3 cellular contexts compared by ENCODE assay signal in genomic region chr18:3084206-3084605, GRCh38.
TF ChIP-seq lines count a peak whose summit lies in the region.

No MANE protein-coding gene starts in this region.

TF ChIP-seq in SK-N-SH, 30 proteins besides CTCF, POLR2A, EP300 and RAD21 (continued from another document):
- TF ChIP-seq PBX3 (IDR thresholded peaks at IDR 0.05): no peak
- no peak for TF ChIP-seq NRF1 (IDR thresholded peaks at IDR 0.05; ENCODE audit: low read depth, low read length)
- no peak for TF ChIP-seq MXI1 (IDR thresholded peaks at IDR 0.05; ENCODE audit: low read depth, low read length)
- TF ChIP-seq POLR2AphosphoS5 (IDR thresholded peaks at IDR 0.05; ENCODE audit: low read depth, low read length): no peak
- no peak for TF ChIP-seq TEAD4 (IDR thresholded peaks at IDR 0.05; ENCODE audit: borderline replicate concordance, insufficient read depth)
- no peak for TF ChIP-seq FOXM1 (IDR thresholded peaks at IDR 0.05; ENCODE audit: low read depth)

TF ChIP-seq in SK-N-SH treated with all-trans-retinoic acid at 6 μM for 48 hours, 23 proteins besides CTCF, POLR2A, EP300 and RAD21 (continued from another document):
- TF ChIP-seq CSDC2 (CRISPR knock-in tag; IDR thresholded peaks at IDR 0.05): no peak
- no peak for TF ChIP-seq TOX (CRISPR knock-in tag; IDR thresholded peaks at IDR 0.05; ENCODE audit: borderline replicate concordance)
- no peak for TF ChIP-seq OSR1 (CRISPR knock-in tag; IDR thresholded peaks at IDR 0.05)
- no peak for TF ChIP-seq SNAI2 (CRISPR knock-in tag; IDR thresholded peaks at IDR 0.05)
- TF ChIP-seq ZC3H10 (CRISPR knock-in tag; IDR thresholded peaks at IDR 0.05): no peak
- TF ChIP-seq ZNF8 (CRISPR knock-in tag; IDR thresholded peaks at IDR 0.05): no peak
- no peak for TF ChIP-seq TCF4 (CRISPR knock-in tag; IDR thresholded peaks at IDR 0.05; ENCODE audit: borderline replicate concordance)
- no peak for TF ChIP-seq TSHZ2 (CRISPR knock-in tag; IDR thresholded peaks at IDR 0.05)
- no peak for TF ChIP-seq CREB5 (CRISPR knock-in tag; IDR thresholded peaks at IDR 0.05; ENCODE audit: low read depth)
- no peak for TF ChIP-seq PATZ1 (CRISPR knock-in tag; IDR thresholded peaks at IDR 0.05; ENCODE audit: borderline replicate concordance)
- no peak for TF ChIP-seq ISL1 (CRISPR knock-in tag; IDR thresholded peaks at IDR 0.05)

TF ChIP-seq in endothelial cell of umbilical vein, 7 proteins besides CTCF, POLR2A, EP300 and RAD21 (continued from another document):
- no peak for TF ChIP-seq MAX (IDR thresholded peaks at IDR 0.05; ENCODE audit: insufficient read depth, insufficient read length)
